ENCODE assay signal across 8 cellular contexts in genomic region chr3:108090066-108090700, GRCh38. TPM values are rescaled to one million over a fixed set of nuclear protein-coding genes. Genes with fewer than 3 reads are reported as not detected.
DNase-seq lines count a peak whose midpoint lies in the region; ATAC-seq and TF ChIP-seq lines count a peak whose summit lies in the region.

No MANE protein-coding gene starts in this region.

- H3K4me3 Mint-ChIP-seq in activated naive CD8-positive, alpha-beta T cell treated with anti-CD3 and anti-CD28 coated beads, Interleukin-2, amount 10 ng/mL, durations not matched to agents 7 days and 5 days = peak overlapping the region; percentile 99

- no peak for TF ChIP-seq POLR2A in vagina (IDR thresholded peaks at IDR 0.05)

- intact Hi-C loops in left ventricle myocardium inferior (cut with micrococcal nuclease) (no loop called here), posterior vena cava (cut with DNase I) (no loop called here), vagina (cut with DNase I) (no loop called here)

- POLR2A ChIA-PET in activated naive CD8-positive, alpha-beta T cell treated with anti-CD3 and anti-CD28 coated beads, Interleukin-2, amount 10 ng/mL, durations not matched to agents 7 days and 5 days (lab: Charles Lee) = interaction anchor here (1.0 to 4.2 kb wide), 5 partner anchors 11 to 133 kb away, joined by 3 to 50 read pairs (median 6); no protein-coding TSS in a partner anchor

- H3K9me3 ChIP-seq in left ventricle myocardium inferior (replicated peaks) (no peaks in the 10 kb centered on the region), vagina (no peaks in the 10 kb centered on the region)

- H3K36me3 Mint-ChIP-seq in activated naive CD8-positive, alpha-beta T cell treated with anti-CD3 and anti-CD28 coated beads, Interleukin-2, amount 10 ng/mL, durations not matched to agents 7 days and 5 days = peaks cover 6% of the 10 kb centered on the region

- DNase-seq in A172 (ENCODE audit: low spot score) = peak; percentile 38
- DNase-seq in SK-MEL-5 (ENCODE audit: low read depth, low spot score) = peak; percentile 41
- no peak for DNase-seq in activated naive CD8-positive, alpha-beta T cell treated with anti-CD3 and anti-CD28 coated beads, Interleukin-2, amount 10 ng/mL, durations not matched to agents 7 days and 5 days
- DNase-seq in left ventricle myocardium inferior = peak; percentile 25
- DNase-seq in posterior vena cava (ENCODE audit: low spot score) = peak; percentile 72
- DNase-seq in vagina (ENCODE audit: extremely low spot score in 2 of 2) = no peak

- TF ChIP-seq CTCF in left ventricle myocardium inferior (IDR thresholded peaks at IDR 0.05; ENCODE audit: borderline replicate concordance) (no peak), vagina (IDR thresholded peaks at IDR 0.05) (no peak)

- peak; percentile 17 for ATAC-seq in GM18907 (IDR thresholded peaks at IDR 0.05; ENCODE audit: unreplicated experiment)
- ATAC-seq in HG03457 (IDR thresholded peaks at IDR 0.05; ENCODE audit: unreplicated experiment) = peak; percentile 2
- ATAC-seq in activated naive CD8-positive, alpha-beta T cell treated with anti-CD3 and anti-CD28 coated beads, Interleukin-2, amount 10 ng/mL, durations not matched to agents 7 days and 5 days (ENCODE audit: low read depth) = peak; percentile 6

- H3K4me3 ChIP-seq in left ventricle myocardium inferior (peak overlapping the region; percentile 95), vagina (peak overlapping the region; percentile 76 to 93)

- H3K9me3 Mint-ChIP-seq in activated naive CD8-positive, alpha-beta T cell treated with anti-CD3 and anti-CD28 coated beads, Interleukin-2, amount 10 ng/mL, durations not matched to agents 7 days and 5 days = no peaks in the 10 kb centered on the region

- no peaks in the 10 kb centered on the region for H3K27me3 ChIP-seq in left ventricle myocardium inferior (ENCODE audit: low read depth)
- H3K27me3 ChIP-seq in vagina = no peaks in the 10 kb centered on the region

- H3K27ac Mint-ChIP-seq in activated naive CD8-positive, alpha-beta T cell treated with anti-CD3 and anti-CD28 coated beads, Interleukin-2, amount 10 ng/mL, durations not matched to agents 7 days and 5 days = peak overlapping the region; percentile 99

- H3K4me1 Mint-ChIP-seq in activated naive CD8-positive, alpha-beta T cell treated with anti-CD3 and anti-CD28 coated beads, Interleukin-2, amount 10 ng/mL, durations not matched to agents 7 days and 5 days = peaks cover 29% of the 10 kb centered on the region

- H3K36me3 ChIP-seq in left ventricle myocardium inferior = no peaks in the 10 kb centered on the region
- H3K36me3 ChIP-seq in vagina = no peaks in the 10 kb centered on the region

- in situ Hi-C loops in SK-MEL-5 (cut with HindIII; ENCODE audit: low pct_unique_long_range_greater_than_20kb, low sequenced_read_pairs) = no loop called here

- H3K4me1 ChIP-seq in left ventricle myocardium inferior (peaks cover 51% of the 10 kb centered on the region), vagina (peaks cover 46% of the 10 kb centered on the region)

- H3K27ac ChIP-seq in left ventricle myocardium inferior (replicated peaks) (peak overlapping the region; percentile 93), vagina (peak overlapping the region; percentile 95)

- H3K27me3 Mint-ChIP-seq in activated naive CD8-positive, alpha-beta T cell treated with anti-CD3 and anti-CD28 coated beads, Interleukin-2, amount 10 ng/mL, durations not matched to agents 7 days and 5 days = no peaks in the 10 kb centered on the region

RNA-seq across cellular contexts. Expression of gene CD47, which starts 0.6 kb away (rescaled TPM):
- total RNA-seq in A172 (2014; rRNA removed; shearing (Covaris generic)) = 124 and 145 TPM in 2 replicates
- total RNA-seq in SK-MEL-5 (2014; rRNA removed; shearing (Covaris generic)) = 138 and 169 TPM in 2 replicates
- 91.0 and 98.9 TPM in 2 replicates for polyA plus RNA-seq in SK-MEL-5 (2015; cell fraction: cytosol; rRNA removed)
- polyA plus RNA-seq in SK-MEL-5 (2015; cell fraction: nucleus; rRNA removed) = 52.1 and 64.2 TPM in 2 replicates
- 100 to 1,000 TPM; 154 to 157 TPM for total RNA-seq in activated naive CD8-positive, alpha-beta T cell treated with anti-CD3 and anti-CD28 coated beads, Interleukin-2, amount 10 ng/mL, durations not matched to agents 7 days and 5 days
- total RNA-seq in left ventricle myocardium inferior = 35.9 TPM
- 10 to 100 TPM; 72.4 to 74.0 TPM for total RNA-seq in posterior vena cava
- total RNA-seq in vagina = 51.3 TPM

Comparison
In these comparisons a context has a peak if more than half of its experiments do, and no peak if none do; other contexts are left out.
1. DNase-seq: peak in A172 (single experiment), SK-MEL-5 (single experiment), left ventricle myocardium inferior (single experiment) and posterior vena cava (single experiment); none in activated naive CD8-positive, alpha-beta T cell treated with anti-CD3 and anti-CD28 coated beads, Interleukin-2, amount 10 ng/mL, durations not matched to agents 7 days and 5 days (single experiment) and vagina (0 of 2).
2. Peak in every context shown above with its lines, with median percentiles within 50 percentile points of each other: ATAC-seq.